Comparison of ENCODE assay signal across 8 cellular contexts in genomic region chr6:77466055-77467028, GRCh38. TPM values are rescaled to one million over a fixed set of nuclear protein-coding genes. Genes with fewer than 3 reads are reported as not detected.
DNase-seq lines count a peak whose midpoint lies in the region; ATAC-seq and TF ChIP-seq lines count a peak whose summit lies in the region.

No MANE protein-coding gene starts in this region.

- H3K4me1 Mint-ChIP-seq in chondrocyte (ENCODE audit: low read depth): peaks cover 42% of the 10 kb centered on the region

- TF ChIP-seq CTCF in C4-2B (conservative IDR thresholded peaks at IDR 0.05) (peak; percentile 55), Panc1 (IDR thresholded peaks at IDR 0.05) (peak; percentile 87), chondrocyte (IDR thresholded peaks at IDR 0.05) (peak; percentile 86)

- peak overlapping the region; percentile 87 for H3K4me3 Mint-ChIP-seq in chondrocyte (ENCODE audit: unreplicated experiment)

- H3K9me3 Mint-ChIP-seq in chondrocyte (ENCODE audit: low read depth): no peaks in the 10 kb centered on the region

- H3K4me1 ChIP-seq in Panc1 (ENCODE audit: control insufficient read depth, insufficient read depth, low read length): peaks cover 14% of the 10 kb centered on the region

- ATAC-seq in GM18867 (IDR thresholded peaks at IDR 0.05; ENCODE audit: unreplicated experiment): peak; percentile 86
- peak; percentile 75 for ATAC-seq in HG02981 (IDR thresholded peaks at IDR 0.05; ENCODE audit: unreplicated experiment)
- peak; percentile 61 for ATAC-seq in Panc1
- peak; percentile 73 for ATAC-seq in stimulated activated naive CD8-positive, alpha-beta T cell treated with anti-CD3 and anti-CD28 coated beads, Interleukin-15, Interleukin-2, amounts not matched to agents 100 U/mL and 50 U/mL, for 24 hours

- no peaks in the 10 kb centered on the region; the same call in 1 of the 2 replicates for H3K27me3 ChIP-seq in Panc1 (ENCODE audit: control insufficient read depth, insufficient read depth, low read length)

- no peaks in the 10 kb centered on the region for H3K36me3 ChIP-seq in Panc1 (ENCODE audit: control insufficient read depth, insufficient read depth, low read length)

- H3K27me3 Mint-ChIP-seq in chondrocyte (ENCODE audit: low read depth): peaks cover 27% of the 10 kb centered on the region

- peak overlapping the region; percentile 62 for H3K27ac Mint-ChIP-seq in chondrocyte (ENCODE audit: unreplicated experiment)

- in situ Hi-C loops in Panc1 (cut with HindIII; ENCODE audit: low pct_unique_long_range_greater_than_20kb, low sequenced_read_pairs): no loop called here

- intact Hi-C loops in Panc1 (cut with micrococcal nuclease; ENCODE audit: unreplicated experiment): no loop called here

- H3K36me3 Mint-ChIP-seq in chondrocyte (ENCODE audit: low read depth): no peaks in the 10 kb centered on the region

- CTCF ChIA-PET in Panc1 (lab: Charles Lee): interaction anchor here (0.5 to 0.9 kb wide), 4 partner anchors 9 to 1611 kb away, joined by 3 read pairs; no protein-coding TSS in a partner anchor

- DNase-seq in Panc1 (ENCODE audit: low read depth, low spot score): no peak
- DNase-seq in chondrocyte (ENCODE audit: low spot score): no peak
- DNase-seq in kidney glomerular epithelial cell (lab: John Stamatoyannopoulos, UW): peak; percentile 87
- peak; percentile 36 for DNase-seq in stimulated activated naive CD8-positive, alpha-beta T cell treated with anti-CD3 and anti-CD28 coated beads, Interleukin-15, Interleukin-2, amounts not matched to agents 100 U/mL and 50 U/mL, for 24 hours
- no peak for DNase-seq in SK-N-DZ (ENCODE audit: low spot score)

- no peaks in the 10 kb centered on the region for H3K9me3 ChIP-seq in Panc1 (ENCODE audit: control insufficient read depth, insufficient read depth, low read depth, low read length)

- POLR2A ChIA-PET in Panc1 (lab: Charles Lee): interaction anchor here (0.5 kb wide), 1 partner anchor 1404 kb away, joined by 3 read pairs; no protein-coding TSS in a partner anchor

- H3K4me3 ChIP-seq in Panc1 (ENCODE audit: low read depth in 2 of 2, low read length in 2 of 2): peak overlapping the region; percentile 61 to 98

- BruUV-seq in Panc1 (replicated peaks; lab: Mats Ljungman, UMichigan): no TSS peak

- no peak overlapping the region for H3K27ac ChIP-seq in C4-2B
- H3K27ac ChIP-seq in Panc1 (ENCODE audit: low read length): peak overlapping the region; percentile 82

RNA-seq across cellular contexts. Expression of gene HTR1B, which starts 3.1 kb away (rescaled TPM):
- total RNA-seq in Panc1 (2021; ENCODE audit: unreplicated experiment) (14.0 TPM), chondrocyte (0.57 to 1.2 TPM (median 0.65 TPM) in 3 replicates)
- polyA plus RNA-seq in Panc1 (2012; ENCODE audit: insufficient read length): 12.3 TPM
- 0.83 and 1.5 TPM in 2 replicates for polyA plus RNA-seq in SK-N-DZ (2014; cell fraction: cytosol; rRNA removed)
- 0.69 and 0.86 TPM in 2 replicates for polyA plus RNA-seq in SK-N-DZ (2014; cell fraction: nucleus; rRNA removed)

Comparison
In these comparisons a context has a peak if more than half of its experiments do, and no peak if none do; other contexts are left out.
1. DNase-seq: peak in kidney glomerular epithelial cell (single experiment) and stimulated activated naive CD8-positive, alpha-beta T cell treated with anti-CD3 and anti-CD28 coated beads, Interleukin-15, Interleukin-2, amounts not matched to agents 100 U/mL and 50 U/mL, for 24 hours (single experiment); none in Panc1 (single experiment), chondrocyte (single experiment) and SK-N-DZ (single experiment).
2. Peak in every context shown above with its lines, with median percentiles within 50 percentile points of each other: CTCF ChIP-seq and ATAC-seq.